Comparison of ENCODE assay signal across 22 cellular contexts in the genomic region with DNA sequence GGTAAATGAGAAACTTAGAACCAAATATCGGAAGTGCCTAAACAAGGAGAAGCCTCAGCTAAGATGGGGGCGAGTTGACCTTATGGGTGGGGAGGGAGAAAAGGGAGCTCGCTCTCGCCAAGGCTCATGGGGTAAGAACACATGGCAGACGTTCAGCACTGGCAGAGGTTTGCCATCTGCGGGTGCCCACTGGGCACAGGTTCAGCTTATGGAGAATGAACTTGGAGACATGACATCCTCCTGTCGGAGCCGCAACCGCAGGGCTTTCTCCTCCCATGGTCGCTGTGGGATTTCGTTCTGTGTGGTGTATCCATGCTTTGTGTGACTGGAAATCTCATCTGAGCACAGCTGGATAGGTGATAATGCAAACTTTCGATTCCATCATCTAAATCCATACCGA.
"Had no signal": no experiment of that assay in that cellular context is flagged by ENCODE, and none has a peak within 500 bp of the region (broad histone marks: within the 10 kb centered on the region; RNA-seq: fewer than 3 reads in every experiment).

No MANE protein-coding gene starts in this region.

- H3K9me3 Mint-ChIP-seq: activated naive CD4-positive, alpha-beta T cell treated with anti-CD3 and anti-CD28 coated beads, Interleukin-2, amount 10 ng/mL, durations not matched to agents 7 days and 5 days; activated naive CD8-positive, alpha-beta T cell treated with anti-CD3 and anti-CD28 coated beads for 36 hours; activated T-cell treated with anti-CD3 and anti-CD28 coated beads, Interleukin-2, amount 50 U/mL, for 24 hours; activated T-helper 1 cell treated with anti-CD3 and anti-CD28 coated beads, Interleukin-12 subunit alpha, Interleukin-12 subunit beta, Interleukin-2, Interleukin-4 antibody, amounts not matched to agents 30 ng/mL and 10 ng/mL and 1 ng/mL, durations not matched to agents 14 hours and 24 hours and 36 hours had no signal

- H3K27ac Mint-ChIP-seq: activated CD8-positive, alpha-beta T cell treated with anti-CD3 and anti-CD28 coated beads, Interleukin-2, amount 10 ng/mL, durations not matched to agents 7 days and 5 days; activated naive CD4-positive, alpha-beta T cell treated with anti-CD3 and anti-CD28 coated beads, Interleukin-2, amount 10 ng/mL, durations not matched to agents 7 days and 5 days; activated naive CD8-positive, alpha-beta T cell treated with anti-CD3 and anti-CD28 coated beads for 36 hours; activated T-cell treated with anti-CD3 and anti-CD28 coated beads, Interleukin-2, amount 50 U/mL, for 24 hours; activated T-helper 1 cell treated with anti-CD3 and anti-CD28 coated beads, Interleukin-12 subunit alpha, Interleukin-12 subunit beta, Interleukin-2, Interleukin-4 antibody, amounts not matched to agents 30 ng/mL and 10 ng/mL and 1 ng/mL, durations not matched to agents 14 hours and 24 hours and 36 hours had no signal

- DNase-seq: activated CD4-positive, alpha-beta T cell treated with anti-CD3 and anti-CD28 coated beads for 4 hours; activated CD8-positive, alpha-beta memory T cell treated with anti-CD3 and anti-CD28 coated beads, Interleukin-2, amount 50 U/mL, for 48 hours; activated CD8-positive, alpha-beta T cell treated with anti-CD3 and anti-CD28 coated beads, Interleukin-2, amount 10 ng/mL, durations not matched to agents 7 days and 5 days; activated gamma-delta T cell treated with Interleukin-2 at 50 U/mL for 16 hours; activated naive CD4-positive, alpha-beta T cell treated with anti-CD3 and anti-CD28 coated beads, Interleukin-2, amount 10 ng/mL, durations not matched to agents 7 days and 5 days; activated naive CD8-positive, alpha-beta T cell treated with anti-CD3 and anti-CD28 coated beads for 36 hours; activated T-cell treated with anti-CD3 and anti-CD28 coated beads, Interleukin-2, amount 50 U/mL, for 24 hours; IMR-90; KG1; NCI-H1048; NCI-H146; NCI-H2029; NCI-H2107; NCI-H226; NCI-H774; PC-3; SHP77; SW 1271 had no signal

- H3K9me3 ChIP-seq: SJSA1 had no signal

- H3K4me1 ChIP-seq: SJSA1 had no signal

- H3K4me1 Mint-ChIP-seq: activated naive CD4-positive, alpha-beta T cell treated with anti-CD3 and anti-CD28 coated beads, Interleukin-2, amount 10 ng/mL, durations not matched to agents 7 days and 5 days; activated naive CD8-positive, alpha-beta T cell treated with anti-CD3 and anti-CD28 coated beads for 36 hours had no signal

- H3K36me3 Mint-ChIP-seq: activated naive CD4-positive, alpha-beta T cell treated with anti-CD3 and anti-CD28 coated beads, Interleukin-2, amount 10 ng/mL, durations not matched to agents 7 days and 5 days; activated naive CD8-positive, alpha-beta T cell treated with anti-CD3 and anti-CD28 coated beads for 36 hours had no signal

- H3K4me3 Mint-ChIP-seq: activated CD8-positive, alpha-beta T cell treated with anti-CD3 and anti-CD28 coated beads, Interleukin-2, amount 10 ng/mL, durations not matched to agents 7 days and 5 days; activated naive CD4-positive, alpha-beta T cell treated with anti-CD3 and anti-CD28 coated beads, Interleukin-2, amount 10 ng/mL, durations not matched to agents 7 days and 5 days; activated naive CD8-positive, alpha-beta T cell treated with anti-CD3 and anti-CD28 coated beads for 36 hours; activated T-cell treated with anti-CD3 and anti-CD28 coated beads, Interleukin-2, amount 50 U/mL, for 24 hours; activated T-helper 1 cell treated with anti-CD3 and anti-CD28 coated beads, Interleukin-12 subunit alpha, Interleukin-12 subunit beta, Interleukin-2, Interleukin-4 antibody, amounts not matched to agents 30 ng/mL and 10 ng/mL and 1 ng/mL, durations not matched to agents 14 hours and 24 hours and 36 hours had no signal

- ATAC-seq: activated CD4-positive, CD25-positive, alpha-beta regulatory T cell treated with anti-CD3 and anti-CD28 coated beads, Interleukin-2, amount 50 U/mL, for 24 hours; activated CD8-positive, alpha-beta T cell treated with anti-CD3 and anti-CD28 coated beads, Interleukin-2, amount 10 ng/mL, durations not matched to agents 7 days and 5 days; PC-3; SK-N-SH treated with all-trans-retinoic acid at 6 μM for 48 hours had no signal

- H3K36me3 ChIP-seq: SJSA1 had no signal

- H3K4me3 ChIP-seq: SJSA1 had no signal

- H3K27me3 Mint-ChIP-seq: activated naive CD4-positive, alpha-beta T cell treated with anti-CD3 and anti-CD28 coated beads, Interleukin-2, amount 10 ng/mL, durations not matched to agents 7 days and 5 days had no signal

- H3K27ac ChIP-seq: SJSA1 had no signal
